In the genomic region with DNA sequence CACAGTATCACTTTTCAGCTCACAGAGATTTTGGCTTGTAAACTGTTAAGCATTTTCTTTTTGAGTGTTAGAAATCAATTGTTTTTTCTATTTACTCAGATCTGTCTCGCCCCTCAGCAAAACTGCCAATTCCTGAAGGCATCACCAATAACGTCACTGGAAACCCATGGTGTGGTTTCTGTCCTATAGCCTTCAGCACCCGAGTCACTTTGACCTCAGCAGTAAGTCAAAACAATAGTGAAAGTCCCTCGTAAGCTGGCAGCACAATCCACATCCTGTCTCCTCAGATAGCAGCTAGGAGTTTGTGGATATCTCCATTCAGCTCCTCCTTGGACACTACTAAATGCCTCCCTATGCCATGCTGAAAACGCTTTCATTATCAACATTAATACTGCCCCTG, we compare ENCODE assay signal across 15 cellular contexts.
DNase-seq lines count a peak whose midpoint lies in the region; ATAC-seq and TF ChIP-seq lines count a peak whose summit lies in the region.
"Had no signal": no experiment of that assay in that cellular context is flagged by ENCODE, and none has a peak within 500 bp of the region (broad histone marks: within the 10 kb centered on the region; RNA-seq: fewer than 3 reads in every experiment).

No MANE protein-coding gene starts in this region.

- peak overlapping the region; percentile 43; the same call in 1 of the 2 replicates for H3K4me2 ChIP-seq in OCI-LY3 (ENCODE audit: low read length)

- H3K9me3 ChIP-seq in OCI-LY3 (ENCODE audit: insufficient read depth, low read length): no peaks in the 10 kb centered on the region
- H3K9me3 ChIP-seq: HAP-1 had no signal

- H3K9me3 Mint-ChIP-seq in nephron progenitor cell: peaks cover 9% of the 10 kb centered on the region
- H3K9me3 Mint-ChIP-seq in T-cell: peaks cover 8 to 20% (median 9%) of the 10 kb centered on the region in 3 donors

- DNase-seq in nephron progenitor cell (no peak), NCI-H446 treated with DMSO at 0.1 percent for 48 hours (lab: John Stamatoyannopoulos, UW) (no peak), T-cell (no peak)
- DNase-seq: AML-193; CD4-positive, alpha-beta T cell; DMS153; DMS79; GF-D8; GM23248 had no signal

- H3K36me3 Mint-ChIP-seq in nephron progenitor cell (ENCODE audit: low read depth): no peaks in the 10 kb centered on the region
- no peaks in the 10 kb centered on the region for H3K36me3 Mint-ChIP-seq in T-cell

- H3K27me3 Mint-ChIP-seq in nephron progenitor cell (ENCODE audit: low read depth, poor library complexity): no peaks in the 10 kb centered on the region
- H3K27me3 Mint-ChIP-seq in T-cell: no peaks in the 10 kb centered on the region
- H3K27me3 Mint-ChIP-seq: CD4-positive, alpha-beta T cell had no signal

- H3K27ac Mint-ChIP-seq in nephron progenitor cell: peak overlapping the region; percentile 26
- H3K27ac Mint-ChIP-seq in T-cell: no peak overlapping the region
- H3K27ac Mint-ChIP-seq: CD4-positive, alpha-beta T cell had no signal

- POLR2A ChIA-PET in T-cell (lab: Charles Lee): no interaction called here

- H3K4me3 Mint-ChIP-seq in nephron progenitor cell (no peak overlapping the region), T-cell (no peak overlapping the region)
- H3K4me3 Mint-ChIP-seq: CD4-positive, alpha-beta T cell had no signal

- H3K36me3 ChIP-seq in ACC112 (ENCODE audit: insufficient read depth, low read length): no peaks in the 10 kb centered on the region
- no peaks in the 10 kb centered on the region for H3K36me3 ChIP-seq in OCI-LY3 (replicated peaks; ENCODE audit: low read depth, low read length)
- H3K36me3 ChIP-seq: HAP-1 had no signal

- TF ChIP-seq CTCF in OCI-LY3 (IDR thresholded peaks at IDR 0.05; ENCODE audit: low read depth, low read length) (no peak), nephron progenitor cell (IDR thresholded peaks at IDR 0.05) (no peak)

- H3K4me1 ChIP-seq in ACC112 (ENCODE audit: control insufficient read depth, insufficient read depth, low read length, unreplicated experiment) (no peaks in the 10 kb centered on the region), OCI-LY3 (ENCODE audit: low read length) (peaks cover 5% of the 10 kb centered on the region; the same call in 1 of the 2 replicates)
- H3K4me1 ChIP-seq: HAP-1 had no signal

- ATAC-seq in GM18867 (IDR thresholded peaks at IDR 0.05; ENCODE audit: unreplicated experiment) (peak; percentile 87), T-cell (replicated peaks in 1 of 4) (no peak), GM19463 (IDR thresholded peaks at IDR 0.05; ENCODE audit: unreplicated experiment) (no peak)

- CTCF ChIA-PET in T-cell (lab: Charles Lee): no interaction called here

- H3K79me2 ChIP-seq in ACC112 (ENCODE audit: control insufficient read depth, insufficient read depth, low read length, unreplicated experiment) (no peaks in the 10 kb centered on the region), OCI-LY3 (ENCODE audit: low read length) (no peaks in the 10 kb centered on the region)

- H2AFZ ChIP-seq in ACC112 (ENCODE audit: low read length, unreplicated experiment): no peak overlapping the region
- H2AFZ ChIP-seq in OCI-LY3 (ENCODE audit: low read depth, low read length): peak overlapping the region; percentile 62; the same call in 1 of the 2 replicates
- H2AFZ ChIP-seq: GM23248 had no signal

- no peaks in the 10 kb centered on the region for H4K20me1 ChIP-seq in OCI-LY3 (ENCODE audit: insufficient read depth, low read length)

- no peak overlapping the region for H3K27ac ChIP-seq in ACC112 (ENCODE audit: low read depth, low read length)
- no peak overlapping the region for H3K27ac ChIP-seq in OCI-LY3 (ENCODE audit: low read length)
- H3K27ac ChIP-seq: C4-2B, GM23248 had no signal

- H3K4me1 Mint-ChIP-seq in nephron progenitor cell (no peaks in the 10 kb centered on the region), T-cell (no peaks in the 10 kb centered on the region)

- H3K27me3 ChIP-seq in ACC112 (ENCODE audit: insufficient read depth, low read length) (no peaks in the 10 kb centered on the region), OCI-LY3 (ENCODE audit: low read depth, low read length) (no peaks in the 10 kb centered on the region)

- H3K9ac ChIP-seq in OCI-LY3 (ENCODE audit: low read length): no peak overlapping the region
- H3K9ac ChIP-seq: GM23248 had no signal

- peak overlapping the region; percentile 40; the same call in 1 of the 2 replicates for H3K4me3 ChIP-seq in ACC112 (ENCODE audit: low read depth, low read length)
- 0 out of 2 replicates have a peak overlapping the region, but pooled peaks have one; percentile 7 for H3K4me3 ChIP-seq in OCI-LY3 (ENCODE audit: low read length)
- H3K4me3 ChIP-seq: GM23248, HAP-1 had no signal
